Comparison of ENCODE assay signal across 19 cellular contexts in genomic region chr20:47338131-47338628, GRCh38. TPM values are rescaled to one million over a fixed set of nuclear protein-coding genes. Genes with fewer than 3 reads are reported as not detected.
DNase-seq lines count a peak whose midpoint lies in the region; ATAC-seq, FAIRE-seq and TF ChIP-seq lines count a peak whose summit lies in the region.
"Had no signal": no experiment of that assay in that cellular context is flagged by ENCODE, and none has a peak within 500 bp of the region (broad histone marks: within the 10 kb centered on the region; RNA-seq: fewer than 3 reads in every experiment).

No MANE protein-coding gene starts in this region.

- no peak overlapping the region for H3K9ac ChIP-seq in neural cell (ENCODE audit: low read length)

- H3K4me1 ChIP-seq in heart left ventricle, result peaks cover 4 to 72% (median 46%) of the 10 kb centered on the region in 12 donors
- peaks cover 3 to 8% of the 10 kb centered on the region in 2 donors for H3K4me1 ChIP-seq in naive thymus-derived CD4-positive, alpha-beta T cell (ENCODE audit: control insufficient read depth in 2 of 2, insufficient read depth in 2 of 2, low read length in 2 of 2)

- H3K27ac Mint-ChIP-seq in naive thymus-derived CD4-positive, alpha-beta T cell, result peak overlapping the region in 3 of 9 donors; percentile 10 to 72 (median 43)
- H3K27ac Mint-ChIP-seq: activated T-helper 2 cell treated with anti-CD3 and anti-CD28 coated beads, Interferon-gamma antibody, Interleukin-2, Interleukin-4, amounts not matched to agents 10 μg/mL and 5 μg/mL and 100 μg/mL, durations not matched to agents 14 hours and 24 hours and 36 hours; type B pancreatic cell had no signal

- H3K36me3 ChIP-seq in heart left ventricle, result peaks cover 0 to 28% (median 0%) of the 10 kb centered on the region in 9 donors
- no peaks in the 10 kb centered on the region for H3K36me3 ChIP-seq in neural cell (ENCODE audit: insufficient read depth, low read length)
- peaks cover 0 to 34% (median 6%) of the 10 kb centered on the region in 3 experiments for H3K36me3 ChIP-seq in naive thymus-derived CD4-positive, alpha-beta T cell (ENCODE audit: control insufficient read depth in 2 of 3, insufficient read depth in 3 of 3, low read length in 3 of 3)

- TF ChIP-seq POLR2A in heart left ventricle (IDR thresholded peaks at IDR 0.05), result no peak

- 48 to 54% (median 52%) methylated on average over 11 of the region's 11 CpGs for WGBS in heart left ventricle, 4 donors

- H3K4me1 Mint-ChIP-seq in naive thymus-derived CD4-positive, alpha-beta T cell, result peaks cover 21 to 70% (median 57%) of the 10 kb centered on the region in 7 donors

- intact Hi-C loops in Right ventricle myocardium inferior (cut with DNase I) (no loop called here), cardiac septum (cut with DNase I) (no loop called here), heart left ventricle (cut with DNase I) (no loop called here)
- intact Hi-C loops in naive thymus-derived CD4-positive, alpha-beta T cell (cut with micrococcal nuclease), result no loop called here

- TF ChIP-seq CTCF in heart left ventricle (IDR thresholded peaks at IDR 0.05) (no peak), neural cell (IDR thresholded peaks at IDR 0.05; ENCODE audit: poor library complexity, severe bottlenecking) (no peak), D721Med (IDR thresholded peaks at IDR 0.05; ENCODE audit: insufficient read depth, missing control alignments) (no peak)

- H2AFZ ChIP-seq in neural cell (ENCODE audit: low read depth, low read length), result no peak overlapping the region

- no peaks in the 10 kb centered on the region for H3K27me3 Mint-ChIP-seq in naive thymus-derived CD4-positive, alpha-beta T cell
- H3K27me3 Mint-ChIP-seq: type B pancreatic cell had no signal

- no peaks in the 10 kb centered on the region for H3K9me3 Mint-ChIP-seq in naive thymus-derived CD4-positive, alpha-beta T cell
- H3K9me3 Mint-ChIP-seq: activated T-helper 2 cell treated with anti-CD3 and anti-CD28 coated beads, Interferon-gamma antibody, Interleukin-2, Interleukin-4, amounts not matched to agents 10 μg/mL and 5 μg/mL and 100 μg/mL, durations not matched to agents 14 hours and 24 hours and 36 hours; type B pancreatic cell had no signal

- H4K20me1 ChIP-seq in neural cell (ENCODE audit: insufficient read depth), result no peaks in the 10 kb centered on the region

- no peaks in the 10 kb centered on the region for H3K9me3 ChIP-seq in heart left ventricle
- no peaks in the 10 kb centered on the region for H3K9me3 ChIP-seq in neural cell (ENCODE audit: low read length)
- H3K9me3 ChIP-seq in naive thymus-derived CD4-positive, alpha-beta T cell (ENCODE audit: control insufficient read depth in 2 of 3, low read length in 3 of 3), result no peaks in the 10 kb centered on the region

- peaks cover 3 to 29% (median 19%) of the 10 kb centered on the region in 5 donors for H3K36me3 Mint-ChIP-seq in naive thymus-derived CD4-positive, alpha-beta T cell

- H3F3A ChIP-seq in neural cell (ENCODE audit: insufficient read depth, low read length, poor library complexity, severe bottlenecking), result peaks cover 3% of the 10 kb centered on the region

- H3K4me3 ChIP-seq in heart left ventricle (no peak overlapping the region), neural cell (ENCODE audit: low read length) (peak overlapping the region; percentile 34)
- no peak overlapping the region for H3K4me3 ChIP-seq in naive thymus-derived CD4-positive, alpha-beta T cell (ENCODE audit: low read length)
- H3K4me3 ChIP-seq: coronary artery had no signal

- peaks cover 6% of the 10 kb centered on the region for H3K79me2 ChIP-seq in neural cell (replicated peaks; ENCODE audit: insufficient read depth, low read length)

- TF ChIP-seq RAD21 in neural cell (conservative IDR thresholded peaks at IDR 0.05), result no peak

- no peak for TF ChIP-seq EP300 in neural cell (conservative IDR thresholded peaks at IDR 0.05; ENCODE audit: poor library complexity, severe bottlenecking)

- POLR2A ChIA-PET in naive thymus-derived CD4-positive, alpha-beta T cell (lab: Charles Lee), result interaction anchor here (1.1 kb wide), 1 partner anchor 18 kb away, joined by 6 read pairs; the partner anchor contains the start of gene ZMYND8

- no peak overlapping the region for H3K4me2 ChIP-seq in neural cell (ENCODE audit: low read length)

- no peaks in the 10 kb centered on the region for H3K9me2 ChIP-seq in neural cell (ENCODE audit: insufficient read depth, low read length)

- H3K27ac ChIP-seq in heart left ventricle, result peak overlapping the region; percentile 15 to 88 (median 54)
- H3K27ac ChIP-seq in neural cell (ENCODE audit: low read length), result no peak overlapping the region
- no peak overlapping the region for H3K27ac ChIP-seq in naive thymus-derived CD4-positive, alpha-beta T cell (ENCODE audit: low read depth, low read length)
- H3K27ac ChIP-seq: 22Rv1, coronary artery had no signal

- DNase-seq in Right ventricle myocardium inferior (ENCODE audit: missing footprints), result no peak
- DNase-seq in cardiac septum (ENCODE audit: low spot score), result no peak
- peak in 3 of 5 donors; percentile 26 to 70 (median 44) for DNase-seq in heart left ventricle
- DNase-seq in naive thymus-derived CD4-positive, alpha-beta T cell, result no peak
- no peak for DNase-seq in AG20443 (ENCODE audit: low spot score)
- DNase-seq in D721Med (ENCODE audit: insufficient read length, low spot score), result no peak
- DNase-seq: anterior cingulate cortex; KG1; midbrain; NCI-H1092; NCI-H748 treated with DMSO at 0.1 percent for 48 hours; stimulated activated CD4-positive, alpha-beta T cell treated with anti-CD3 and anti-CD28 coated beads, Interleukin-4, amount 100 ng/mL, for 4 hours had no signal

- CTCF ChIA-PET in naive thymus-derived CD4-positive, alpha-beta T cell (lab: Charles Lee), result no interaction called here

- no peak for FAIRE-seq in D721Med (lab: Jason Lieb, UNC)
- FAIRE-seq: islet of Langerhans had no signal

- no peak overlapping the region for H3K4me3 Mint-ChIP-seq in naive thymus-derived CD4-positive, alpha-beta T cell
- H3K4me3 Mint-ChIP-seq: type B pancreatic cell had no signal

- H3K27me3 ChIP-seq in heart left ventricle, result no peaks in the 10 kb centered on the region
- H3K27me3 ChIP-seq in neural cell (ENCODE audit: insufficient read depth, low read depth, low read length), result no peaks in the 10 kb centered on the region
- no peaks in the 10 kb centered on the region for H3K27me3 ChIP-seq in naive thymus-derived CD4-positive, alpha-beta T cell (ENCODE audit: control insufficient read depth in 2 of 2, insufficient read depth in 2 of 2, low read length in 2 of 2)

- peak; percentile 40 for ATAC-seq in Right ventricle myocardium inferior
- peak in 3 of 4 donors; percentile 11 to 21 (median 16) for ATAC-seq in heart left ventricle
- ATAC-seq in naive thymus-derived CD4-positive, alpha-beta T cell, result no peak
- no peak for ATAC-seq in GM19023 (IDR thresholded peaks at IDR 0.05; ENCODE audit: unreplicated experiment)

TF ChIP-seq in neural cell, 6 proteins besides CTCF, POLR2A, EP300 and RAD21:
- TF ChIP-seq POLR2AphosphoS5 (IDR thresholded peaks at IDR 0.05) (no peak), SMC3 (conservative IDR thresholded peaks at IDR 0.05; ENCODE audit: poor library complexity) (no peak), MXI1 (conservative IDR thresholded peaks at IDR 0.05; ENCODE audit: poor library complexity, severe bottlenecking) (no peak), EZH2 (IDR thresholded peaks at IDR 0.05; ENCODE audit: borderline replicate concordance, insufficient read depth, low read length, poor library complexity, severe bottlenecking) (no peak), REST (IDR thresholded peaks at IDR 0.05; ENCODE audit: borderline replicate concordance) (no peak), TAF1 (IDR thresholded peaks at IDR 0.05; ENCODE audit: low read depth) (no peak)

RNA-seq across cellular contexts. Expression of gene ZMYND8, which starts 18.3 kb away (rescaled TPM):
- total RNA-seq in Right ventricle myocardium inferior (36.1 TPM), cardiac septum (25.7 TPM), heart left ventricle (10 to 100 TPM; 21.7 to 46.4 (median 28.9) TPM)
- polyA plus RNA-seq in heart left ventricle (10 to 100 TPM; 11.3 to 11.9 TPM), neural cell (16.8 and 20.5 TPM in 2 replicates)
- 35.3 and 42.6 TPM in 2 replicates for polyA minus RNA-seq in neural cell
- 10 to 100 TPM; 54.5 to 83.0 (median 68.5) TPM for total RNA-seq in naive thymus-derived CD4-positive, alpha-beta T cell
- polyA plus RNA-seq in naive thymus-derived CD4-positive, alpha-beta T cell, result 10 to 100 TPM; 12.7 to 28.7 TPM

Comparison
In these comparisons a context has a peak if more than half of its experiments do, and no peak if none do; other contexts are left out.
1. DNase-seq: peak in heart left ventricle (3 of 5); none in Right ventricle myocardium inferior (single experiment), cardiac septum (single experiment), naive thymus-derived CD4-positive, alpha-beta T cell (0 of 9), AG20443 (single experiment) and D721Med (single experiment).
2. ATAC-seq: peak in Right ventricle myocardium inferior (single experiment) and heart left ventricle (3 of 4); none in naive thymus-derived CD4-positive, alpha-beta T cell (single experiment) and GM19023 (single experiment).
3. H3K27ac ChIP-seq: peak in heart left ventricle (12 of 12); none in neural cell (single experiment) and naive thymus-derived CD4-positive, alpha-beta T cell (single experiment).